Comparison of ENCODE assay signal across 25 cellular contexts in genomic region chr7:108586274-108586710, GRCh38.
"Had no signal": no experiment of that assay in that cellular context is flagged by ENCODE, and none has a peak within 500 bp of the region (broad histone marks: within the 10 kb centered on the region; RNA-seq: fewer than 3 reads in every experiment).

No MANE protein-coding gene starts in this region.

- FAIRE-seq: pancreas, small intestine, urothelium cell line had no signal

- H3K4me3 ChIP-seq: pancreas, prostate gland, right lobe of liver, sigmoid colon, stomach, thoracic aorta, thyroid gland, tibial nerve, upper lobe of left lung, vagina had no signal

- H3K27me3 ChIP-seq: pancreas, right lobe of liver, sigmoid colon, stomach, thyroid gland, upper lobe of left lung, vagina had no signal

- H3K27ac ChIP-seq: neutrophil, pancreas, prostate gland, right lobe of liver, sigmoid colon, stomach, thoracic aorta, thyroid gland, tibial nerve, upper lobe of left lung, vagina had no signal

- ATAC-seq: natural killer cell; pancreas; right lobe of liver; stimulated activated effector memory CD8-positive, alpha-beta T cell treated with anti-CD3 and anti-CD28 coated beads, Interleukin-12 subunit alpha, Interleukin-12 subunit beta, amount 100 ng/mL, for 72 hours; stimulated activated naive B cell treated with anti-CD40 and anti-IgM and Interleukin-4, amounts not matched to agents 10 μg/mL and 1 μg/mL and 100 μg/mL, for 72 hours had no signal

- DNase-seq: natural killer cell; nucleus accumbens; pancreas; retina; right cardiac atrium; right lobe of liver; sigmoid colon; small intestine; stimulated activated CD4-positive, alpha-beta T cell treated with anti-CD3 and anti-CD28 coated beads, Interleukin-15, amount 100 ng/mL, for 24 hours; stimulated activated CD4-positive, alpha-beta T cell treated with anti-CD3 and anti-CD28 coated beads, Interleukin-2, amount 100 ng/mL, for 24 hours; stimulated activated CD4-positive, alpha-beta T cell treated with anti-CD3 and anti-CD28 coated beads, Interleukin-2, amount 100 ng/mL, for 48 hours; stimulated activated CD4-positive, alpha-beta T cell treated with anti-CD3 and anti-CD28 coated beads, Interleukin-4, amount 100 ng/mL, for 24 hours; stimulated activated naive B cell treated with anti-CD40 and anti-IgM and Interleukin-4, amounts not matched to agents 10 μg/mL and 1 μg/mL and 100 μg/mL, for 72 hours; stimulated activated naive CD4-positive, alpha-beta T cell treated with Interleukin-2 at 50 U/mL for 16 hours; stomach; thyroid gland; trophoblast cell; upper lobe of left lung had no signal

- H3K9me3 ChIP-seq: neutrophil, pancreas, prostate gland, right lobe of liver, sigmoid colon, stomach, thoracic aorta, thyroid gland, tibial nerve, upper lobe of left lung, vagina had no signal

- H3K36me3 ChIP-seq: neutrophil, pancreas, prostate gland, right lobe of liver, sigmoid colon, stomach, thoracic aorta, thyroid gland, tibial nerve, upper lobe of left lung, vagina had no signal

- H3K4me1 ChIP-seq: pancreas, prostate gland, right lobe of liver, stomach, thyroid gland, tibial nerve, upper lobe of left lung, vagina had no signal
